In the genomic region with DNA sequence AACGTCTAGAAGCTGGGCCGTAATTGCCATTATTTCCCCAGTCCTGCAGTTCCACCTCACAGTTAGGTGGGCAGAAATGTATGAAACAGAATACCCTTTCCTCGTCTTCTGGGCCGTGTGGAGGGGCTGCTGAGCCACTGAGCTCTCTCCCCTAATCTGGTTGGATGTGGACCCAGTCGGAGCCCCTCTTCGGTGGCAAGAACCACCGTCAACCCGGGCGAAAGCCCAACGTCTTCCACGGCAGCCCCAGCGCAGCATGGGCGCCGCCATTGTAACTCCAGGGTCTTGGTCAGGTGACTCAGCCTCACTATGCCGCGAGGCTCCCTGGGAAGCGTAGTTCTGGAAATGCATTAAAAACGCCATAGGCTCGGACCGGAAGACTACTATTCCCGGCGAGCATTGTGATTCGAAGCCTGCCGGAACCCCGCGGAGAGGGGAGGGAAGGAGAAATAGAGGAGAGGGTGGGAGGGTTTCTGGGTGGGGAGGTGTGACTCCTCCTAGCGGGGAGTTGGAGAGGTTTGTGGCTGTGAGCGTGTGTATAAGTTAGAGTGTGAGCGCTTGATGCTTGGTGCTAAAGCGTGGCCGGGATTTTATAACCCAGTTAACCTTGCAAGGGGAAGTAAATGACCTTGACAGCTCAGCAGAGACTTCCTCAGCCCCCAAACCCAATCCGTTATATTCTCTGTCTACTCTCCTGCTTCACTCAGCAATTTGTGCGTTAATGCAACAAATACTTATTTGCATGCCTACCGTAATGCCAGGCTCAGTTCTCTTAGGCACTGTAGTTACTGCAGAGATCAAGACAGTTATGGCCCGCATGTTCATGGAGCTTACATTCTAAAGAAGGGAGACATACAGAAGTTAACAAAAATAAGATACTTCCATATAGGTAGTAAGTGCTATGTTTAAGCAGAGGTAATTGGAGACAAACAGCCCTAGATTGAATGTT, we compare ENCODE assay signal across 8 cellular contexts. TPM values are rescaled to one million over a fixed set of nuclear protein-coding genes. Genes with fewer than 3 reads are reported as not detected.
DNase-seq lines count a peak whose midpoint lies in the region; ATAC-seq and TF ChIP-seq lines count a peak whose summit lies in the region.

A gene with protein sequence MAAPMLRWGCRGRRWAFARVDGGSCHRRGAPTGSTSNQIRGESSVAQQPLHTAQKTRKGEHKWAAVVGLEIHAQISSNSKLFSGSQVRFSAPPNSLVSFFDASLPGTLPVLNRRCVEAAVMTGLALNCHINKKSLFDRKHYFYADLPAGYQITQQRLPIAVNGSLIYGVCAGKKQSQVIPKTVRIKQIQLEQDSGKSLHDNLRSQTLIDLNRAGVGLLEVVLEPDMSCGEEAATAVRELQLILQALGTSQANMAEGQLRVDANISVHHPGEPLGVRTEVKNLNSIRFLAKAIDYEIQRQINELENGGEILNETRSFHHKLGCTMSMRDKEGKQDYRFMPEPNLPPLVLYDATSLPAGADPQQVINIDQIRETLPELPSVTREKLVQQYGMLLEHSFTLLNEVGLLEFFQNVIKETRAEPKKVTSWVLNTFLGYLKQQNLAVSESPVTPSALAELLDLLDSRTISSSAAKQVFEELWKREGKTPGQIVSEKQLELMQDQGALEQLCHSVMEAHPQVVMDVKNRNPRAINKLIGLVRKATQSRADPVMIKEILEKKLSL (minus strand): TSS at position 295 of the 949 bp plus-strand sequence. CDS start 25 bp downstream, at position 270.

- H3K36me3 ChIP-seq in BJ (ENCODE audit: control insufficient read depth, insufficient read depth, low read length) (peaks cover 3% of the 10 kb centered on the region), kidney epithelial cell (ENCODE audit: control insufficient read depth, insufficient read depth, low read length) (no peaks in the 10 kb centered on the region)

- H3K4me1 Mint-ChIP-seq in chondrocyte (ENCODE audit: low read depth), result peaks cover 13% of the 10 kb centered on the region

- peaks cover 20% of the 10 kb centered on the region for H3K27me3 Mint-ChIP-seq in chondrocyte (ENCODE audit: low read depth)

- H3K4me3 ChIP-seq in BJ (ENCODE audit: low read depth, low read length) (peak within 1 kb of the TSS; percentile 90), kidney epithelial cell (ENCODE audit: low read depth, low read length) (peak within 1 kb of the TSS; percentile 96)

- DNase-seq in BJ (ENCODE audit: low read depth) (peak; percentile 85), GM19238 (ENCODE audit: insufficient read length, low spot score) (peak; percentile 87), NCI-H510A treated with DMSO at 0.1 percent for 48 hours (lab: John Stamatoyannopoulos, UW) (peak; percentile 92), chondrocyte (ENCODE audit: low spot score) (peak; percentile 93), kidney epithelial cell (ENCODE audit: low read depth) (peak; percentile 88)
- DNase-seq in activated CD4-positive, alpha-beta T cell treated with anti-CD3 and anti-CD28 coated beads for 24 hours (ENCODE audit: low read depth in 2 of 2), result peak; percentile 76 to 82
- DNase-seq in stimulated activated CD4-positive, alpha-beta T cell treated with anti-CD3 and anti-CD28 coated beads, Interleukin-15, amount 100 ng/mL, for 48 hours (ENCODE audit: low read depth in 2 of 2), result peak; percentile 84 to 88

- H3K27me3 ChIP-seq in BJ (ENCODE audit: control insufficient read depth, insufficient read depth, low read length), result no peaks in the 10 kb centered on the region
- no peaks in the 10 kb centered on the region for H3K27me3 ChIP-seq in kidney epithelial cell (ENCODE audit: control insufficient read depth, insufficient read depth, low read length)

- H3K27ac Mint-ChIP-seq in chondrocyte (ENCODE audit: unreplicated experiment), result peak within 1 kb of the TSS; percentile 99

- TF ChIP-seq CTCF in BJ (IDR thresholded peaks at IDR 0.05; ENCODE audit: insufficient read depth, low read depth, low read length), result peak; percentile 69
- TF ChIP-seq CTCF in chondrocyte (IDR thresholded peaks at IDR 0.05), result peak; percentile 79
- peak; percentile 70 for TF ChIP-seq CTCF in kidney epithelial cell (IDR thresholded peaks at IDR 0.05; ENCODE audit: insufficient read depth, low read length, poor library complexity, severe bottlenecking)

- no peaks in the 10 kb centered on the region for H3K9me3 Mint-ChIP-seq in chondrocyte (ENCODE audit: low read depth)

- POLR2A ChIA-PET in BJ (lab: Charles Lee), result no interaction called here

- CTCF ChIA-PET in BJ (lab: Yijun Ruan, JAX), result interaction anchor here (0.5 to 1.2 kb wide), 3 partner anchors 16 to 122 kb away, joined by 3 to 5 read pairs (median 4); no protein-coding TSS in a partner anchor

- peak within 1 kb of the TSS; percentile 93 for H3K4me3 Mint-ChIP-seq in chondrocyte (ENCODE audit: unreplicated experiment)

- peak; percentile 100 for ATAC-seq in HG03442 (IDR thresholded peaks at IDR 0.05; ENCODE audit: unreplicated experiment)

- peaks cover 1% of the 10 kb centered on the region for H3K36me3 Mint-ChIP-seq in chondrocyte (ENCODE audit: low read depth)

RNA-seq across cellular contexts. Expression of the gene that starts here (rescaled TPM):
- polyA plus RNA-seq in BJ (2011; rRNA removed), result 20.5 and 22.2 TPM in 2 replicates
- 11.1 and 13.5 TPM in 2 replicates for polyA minus RNA-seq in BJ (2011; rRNA and poly(A)+ RNA removed)
- total RNA-seq in chondrocyte (9.2 to 13.0 TPM (median 10.2 TPM) in 3 replicates), kidney epithelial cell (37.9 and 39.4 TPM in 2 replicates)

Comparison
In these comparisons a context has a peak if more than half of its experiments do, and no peak if none do; other contexts are left out.
1. Peak in every context shown above with its lines: DNase-seq, ATAC-seq and H3K4me3 ChIP-seq.